7 cellular contexts compared by ENCODE assay signal in genomic region chrY:11466778-11467177, GRCh38.
DNase-seq lines count a peak whose midpoint lies in the region; ATAC-seq, FAIRE-seq and TF ChIP-seq lines count a peak whose summit lies in the region.
"Not testable (repeated sequence)": the region's sequence is repeated elsewhere in the genome, so short reads cannot be mapped to it uniquely, and the experiment has no call there.

No MANE protein-coding gene starts in this region.

- not testable (repeated sequence) for H3K9me3 Mint-ChIP-seq in activated naive CD4-positive, alpha-beta T cell treated with anti-CD3 and anti-CD28 coated beads for 36 hours; glutamatergic neuron (ENCODE audit: unreplicated experiment)

- not testable (repeated sequence) for H3K9me3 ChIP-seq in pancreas

- not testable (repeated sequence) for H3K4me1 ChIP-seq in pancreas

- DNase-seq in GM12864 (ENCODE audit: low read depth); LNCaP clone FGC (ENCODE audit: low read depth); RCC 7860 (ENCODE audit: low spot score); glutamatergic neuron; pancreas: not testable (repeated sequence)
- DNase-seq in activated naive CD4-positive, alpha-beta T cell treated with anti-CD3 and anti-CD28 coated beads for 36 hours: peak; percentile 4
- peak; percentile 0 for DNase-seq in epithelial cell of esophagus (ENCODE audit: low read depth)

- H3K27me3 Mint-ChIP-seq in activated naive CD4-positive, alpha-beta T cell treated with anti-CD3 and anti-CD28 coated beads for 36 hours (ENCODE audit: low read depth); glutamatergic neuron (ENCODE audit: unreplicated experiment): not testable (repeated sequence)

- intact Hi-C loops in activated naive CD4-positive, alpha-beta T cell treated with anti-CD3 and anti-CD28 coated beads for 36 hours (cut with micrococcal nuclease); pancreas (cut with DNase I): not testable (repeated sequence)

- ATAC-seq in pancreas: not testable (repeated sequence)

- not testable (repeated sequence) for H3K36me3 ChIP-seq in pancreas

- not testable (repeated sequence) for H3K4me3 Mint-ChIP-seq in activated naive CD4-positive, alpha-beta T cell treated with anti-CD3 and anti-CD28 coated beads for 36 hours; glutamatergic neuron (ENCODE audit: unreplicated experiment)

- H3K27ac Mint-ChIP-seq in activated naive CD4-positive, alpha-beta T cell treated with anti-CD3 and anti-CD28 coated beads for 36 hours; glutamatergic neuron (ENCODE audit: unreplicated experiment): not testable (repeated sequence)

- not testable (repeated sequence) for H3K27me3 ChIP-seq in pancreas

- 5% methylated on average over 5 of the region's 5 CpGs; no CpG with 5 or more reads in 1 of the 2 donors for WGBS in pancreas, 2 donors

- peak; percentile 1 for TF ChIP-seq CTCF in GM12864 (IDR thresholded peaks at IDR 0.05; ENCODE audit: low read depth, low read length, missing control alignments)
- 0 out of 2 replicates have a peak, but pooled peaks have one; percentile 9 for TF ChIP-seq CTCF in LNCaP clone FGC (IDR thresholded peaks at IDR 0.05; ENCODE audit: control insufficient read depth, extremely low read depth, insufficient read depth)
- TF ChIP-seq CTCF in epithelial cell of esophagus (IDR thresholded peaks at IDR 0.05; ENCODE audit: insufficient read depth, low read depth, low read length, missing control alignments); pancreas (IDR thresholded peaks at IDR 0.05): not testable (repeated sequence)
- TF ChIP-seq CTCF in glutamatergic neuron (IDR thresholded peaks at IDR 0.05; ENCODE audit: partially characterized antibody, unreplicated experiment): peak; percentile 20

- not testable (repeated sequence) for H3K27ac ChIP-seq in pancreas

- H3K36me3 Mint-ChIP-seq in activated naive CD4-positive, alpha-beta T cell treated with anti-CD3 and anti-CD28 coated beads for 36 hours (ENCODE audit: low read depth); glutamatergic neuron (ENCODE audit: unreplicated experiment): not testable (repeated sequence)

- H3K4me1 Mint-ChIP-seq in activated naive CD4-positive, alpha-beta T cell treated with anti-CD3 and anti-CD28 coated beads for 36 hours (ENCODE audit: low read depth); glutamatergic neuron (ENCODE audit: low read depth, unreplicated experiment): not testable (repeated sequence)

- CTCF ChIA-PET in activated naive CD4-positive, alpha-beta T cell treated with anti-CD3 and anti-CD28 coated beads for 36 hours (lab: Charles Lee): not testable (repeated sequence)

- H3K4me3 ChIP-seq in GM12864 (ENCODE audit: low read depth, low read length); LNCaP clone FGC (ENCODE audit: low read depth, low read length); epithelial cell of esophagus (ENCODE audit: low read length); pancreas: not testable (repeated sequence)

- FAIRE-seq in RCC 7860 (lab: Jason Lieb, UNC) (peak; percentile 83), pancreas (lab: Jason Lieb, UNC) (peak; percentile 96)
